In genomic region chr21:41444703-41445464, GRCh38 we compare ENCODE assay signal across 17 cellular contexts.
"Had no signal": no experiment of that assay in that cellular context is flagged by ENCODE, and none has a peak within 500 bp of the region (broad histone marks: within the 10 kb centered on the region; RNA-seq: fewer than 3 reads in every experiment).

No MANE protein-coding gene starts in this region.

- ATAC-seq: gastroesophageal sphincter; left cardiac atrium; natural killer cell treated with Interleukin-12 subunit alpha and Interleukin-12 subunit beta and Interleukin-15 and Interleukin-18, amount 100 ng/mL, for 72 hours; right lobe of liver; stimulated activated memory B cell treated with anti-CD40 and anti-IgM and Interleukin-4, amounts not matched to agents 10 μg/mL and 1 μg/mL and 100 μg/mL, for 72 hours had no signal

- H3K4me3 Mint-ChIP-seq: activated naive CD8-positive, alpha-beta T cell; natural killer cell treated with Interleukin-12 subunit alpha and Interleukin-12 subunit beta and Interleukin-15 and Interleukin-18, amount 100 ng/mL, for 72 hours; stimulated activated memory B cell treated with anti-CD40 and anti-IgM and Interleukin-4, amounts not matched to agents 10 μg/mL and 1 μg/mL and 100 μg/mL, for 72 hours had no signal

- H3K27ac Mint-ChIP-seq: natural killer cell treated with Interleukin-12 subunit alpha and Interleukin-12 subunit beta and Interleukin-15 and Interleukin-18, amount 100 ng/mL, for 72 hours; stimulated activated memory B cell treated with anti-CD40 and anti-IgM and Interleukin-4, amounts not matched to agents 10 μg/mL and 1 μg/mL and 100 μg/mL, for 72 hours had no signal

- H3K4me3 ChIP-seq: gastroesophageal sphincter, right lobe of liver, uterus had no signal

- H3K27ac ChIP-seq: epithelial cell of prostate, gastroesophageal sphincter, parathyroid adenoma, right lobe of liver, uterus had no signal

- H3K36me3 ChIP-seq: uterus had no signal

- H3K9me3 ChIP-seq: gastroesophageal sphincter, right lobe of liver, uterus had no signal

- H3K4me1 ChIP-seq: gastroesophageal sphincter, right lobe of liver, uterus had no signal

- H3K4me1 Mint-ChIP-seq: stimulated activated memory B cell treated with anti-CD40 and anti-IgM and Interleukin-4, amounts not matched to agents 10 μg/mL and 1 μg/mL and 100 μg/mL, for 72 hours had no signal

- H3K79me2 ChIP-seq: parathyroid adenoma had no signal

- DNase-seq: activated T-cell treated with anti-CD3 and anti-CD28 coated beads, Interleukin-2, amount 50 U/mL, for 1 hour; amygdala; cortex of kidney; hypothalamus; left cardiac atrium; midbrain; right lobe of liver; small intestine; stimulated activated CD4-positive, alpha-beta T cell treated with anti-CD3 and anti-CD28 coated beads, Interleukin-15, amount 100 ng/mL, for 24 hours; trophoblast cell; uterus had no signal

- H3K27me3 Mint-ChIP-seq: activated naive CD8-positive, alpha-beta T cell; natural killer cell treated with Interleukin-12 subunit alpha and Interleukin-12 subunit beta and Interleukin-15 and Interleukin-18, amount 100 ng/mL, for 72 hours; stimulated activated memory B cell treated with anti-CD40 and anti-IgM and Interleukin-4, amounts not matched to agents 10 μg/mL and 1 μg/mL and 100 μg/mL, for 72 hours had no signal

- H2AFZ ChIP-seq: parathyroid adenoma had no signal
